Comparison of ENCODE assay signal across 8 cellular contexts in genomic region chr10:19817251-19818046, GRCh38. TPM values are rescaled to one million over a fixed set of nuclear protein-coding genes. Genes with fewer than 3 reads are reported as not detected.
DNase-seq lines count a peak whose midpoint lies in the region; ATAC-seq and TF ChIP-seq lines count a peak whose summit lies in the region.

No MANE protein-coding gene starts in this region.

- peak overlapping the region; percentile 97 for H3K27ac Mint-ChIP-seq in chondrocyte (ENCODE audit: unreplicated experiment)

- intact Hi-C loops in lower lobe of right lung (cut with DNase I), result no loop called here

- H3K27ac ChIP-seq in HUES64 (ENCODE audit: low read depth, low read length) (peak overlapping the region; percentile 92; the same call in 1 of the 2 replicates), lower lobe of right lung (peak overlapping the region; percentile 90), thoracic aorta (peak overlapping the region; percentile 90 to 95)

- peaks cover 3% of the 10 kb centered on the region for H3K9me3 Mint-ChIP-seq in chondrocyte (ENCODE audit: low read depth)

- TF ChIP-seq CTCF in GM13976 (IDR thresholded peaks at IDR 0.05; ENCODE audit: borderline replicate concordance, control extremely low read depth, extremely low read depth, insufficient read depth, missing control alignments) (no peak), chondrocyte (IDR thresholded peaks at IDR 0.05) (peak; percentile 60), lower lobe of right lung (IDR thresholded peaks at IDR 0.05) (no peak), thoracic aorta (IDR thresholded peaks at IDR 0.05) (no peak)

- peak; percentile 40 to 58 for ATAC-seq in lower lobe of right lung
- ATAC-seq in thoracic aorta (ENCODE audit: insufficient number of reproducible peaks, low FRiP score, low read depth), result no peak
- no peak for ATAC-seq in HG03095 (IDR thresholded peaks at IDR 0.05; ENCODE audit: unreplicated experiment)
- ATAC-seq in GM19328 (IDR thresholded peaks at IDR 0.05; ENCODE audit: unreplicated experiment), result no peak

- H3K4me3 ChIP-seq in HUES64 (ENCODE audit: low read length) (peak overlapping the region; percentile 90), lower lobe of right lung (peak overlapping the region; percentile 82), thoracic aorta (peak overlapping the region; percentile 98)

- H3K36me3 ChIP-seq in HUES64 (ENCODE audit: insufficient read depth, low read length), result no peaks in the 10 kb centered on the region
- H3K36me3 ChIP-seq in lower lobe of right lung, result no peaks in the 10 kb centered on the region
- no peaks in the 10 kb centered on the region for H3K36me3 ChIP-seq in thoracic aorta

- peak overlapping the region; percentile 98 for H3K4me3 Mint-ChIP-seq in chondrocyte (ENCODE audit: unreplicated experiment)

- WGBS in HUES64, result under 1% methylated on average over 36 of the region's 37 CpGs

- peaks cover 3% of the 10 kb centered on the region; the same call in 1 of the 2 replicates for H3K27me3 ChIP-seq in HUES64 (ENCODE audit: insufficient read depth, low read length)
- no peaks in the 10 kb centered on the region for H3K27me3 ChIP-seq in lower lobe of right lung (ENCODE audit: low read depth)
- H3K27me3 ChIP-seq in thoracic aorta (replicated peaks; ENCODE audit: insufficient read depth), result no peaks in the 10 kb centered on the region

- in situ Hi-C loops in GM13976 (cut with MboI; ENCODE audit: low sequenced_read_pairs, unreplicated experiment), result no loop called here

- H3K9me3 ChIP-seq in HUES64 (ENCODE audit: insufficient read depth, low read depth, low read length) (no peaks in the 10 kb centered on the region), lower lobe of right lung (no peaks in the 10 kb centered on the region), thoracic aorta (no peaks in the 10 kb centered on the region)

- DNase-seq in GM13976 (ENCODE audit: low spot score) (peak; percentile 20), chondrocyte (ENCODE audit: low spot score) (peak; percentile 84), lower lobe of right lung (peak; percentile 54), thoracic aorta (ENCODE audit: low spot score) (no peak), H4 (ENCODE audit: low spot score) (no peak)

- H3K4me1 ChIP-seq in HUES64 (ENCODE audit: insufficient read depth, low read length), result peaks cover 27% of the 10 kb centered on the region
- H3K4me1 ChIP-seq in lower lobe of right lung, result peaks cover 12% of the 10 kb centered on the region
- H3K4me1 ChIP-seq in thoracic aorta (ENCODE audit: control insufficient read depth in 1 of 2, low read depth in 2 of 2), result peaks cover 29 to 39% of the 10 kb centered on the region in 2 donors

- H3K9ac ChIP-seq in HUES64 (ENCODE audit: low read depth, low read length), result peak overlapping the region; percentile 89

- H3K27me3 Mint-ChIP-seq in chondrocyte (ENCODE audit: low read depth), result no peaks in the 10 kb centered on the region

- peaks cover 6% of the 10 kb centered on the region for H3K36me3 Mint-ChIP-seq in chondrocyte (ENCODE audit: low read depth)

- peaks cover 51% of the 10 kb centered on the region for H3K4me1 Mint-ChIP-seq in chondrocyte (ENCODE audit: low read depth)

RNA-seq across cellular contexts. Expression of gene PLXDC2, which starts 1.2 kb away (rescaled TPM):
- polyA plus RNA-seq in HUES64 (2013, experiment 1 of 2), result 19.3 TPM
- 25.3 TPM for polyA plus RNA-seq in HUES64 (2013, experiment 2 of 2)
- total RNA-seq in chondrocyte (84.3 to 203 TPM (median 88.5 TPM) in 3 replicates), lower lobe of right lung (143 TPM), thoracic aorta (100 to 1,000 TPM; 105 to 155 TPM)
- total RNA-seq in H4 (2014; rRNA removed; shearing (Covaris generic)), result 27.9 and 30.3 TPM in 2 replicates

Comparison
In these comparisons a context has a peak if more than half of its experiments do, and no peak if none do; other contexts are left out.
1. DNase-seq: peak in GM13976 (single experiment), chondrocyte (single experiment) and lower lobe of right lung (single experiment); none in thoracic aorta (single experiment) and H4 (single experiment).
2. ATAC-seq: peak in lower lobe of right lung (2 of 2); none in thoracic aorta (single experiment), HG03095 (single experiment) and GM19328 (single experiment).
3. Peak in every context shown above with its lines, with median percentiles within 50 percentile points of each other: H3K27ac ChIP-seq and H3K4me3 ChIP-seq.